In genomic region chr4:17490575-17491059, GRCh38 we compare ENCODE assay signal across 1 cellular context.
TF ChIP-seq lines count a peak whose summit lies in the region.

No MANE protein-coding gene starts in this region.

TF ChIP-seq in SK-N-SH treated with all-trans-retinoic acid at 6 μM for 48 hours, 23 proteins besides CTCF, POLR2A, EP300 and RAD21 (continued from another document):
- TF ChIP-seq POU6F1 (CRISPR knock-in tag; IDR thresholded peaks at IDR 0.05; ENCODE audit: borderline replicate concordance, low read depth): no peak
- peak; percentile 11; the same call in 1 of the 2 replicates for TF ChIP-seq PPARA (CRISPR knock-in tag; IDR thresholded peaks at IDR 0.05; ENCODE audit: borderline replicate concordance)
- TF ChIP-seq TOX (CRISPR knock-in tag; IDR thresholded peaks at IDR 0.05; ENCODE audit: borderline replicate concordance): no peak
- TF ChIP-seq, protein P1, sequence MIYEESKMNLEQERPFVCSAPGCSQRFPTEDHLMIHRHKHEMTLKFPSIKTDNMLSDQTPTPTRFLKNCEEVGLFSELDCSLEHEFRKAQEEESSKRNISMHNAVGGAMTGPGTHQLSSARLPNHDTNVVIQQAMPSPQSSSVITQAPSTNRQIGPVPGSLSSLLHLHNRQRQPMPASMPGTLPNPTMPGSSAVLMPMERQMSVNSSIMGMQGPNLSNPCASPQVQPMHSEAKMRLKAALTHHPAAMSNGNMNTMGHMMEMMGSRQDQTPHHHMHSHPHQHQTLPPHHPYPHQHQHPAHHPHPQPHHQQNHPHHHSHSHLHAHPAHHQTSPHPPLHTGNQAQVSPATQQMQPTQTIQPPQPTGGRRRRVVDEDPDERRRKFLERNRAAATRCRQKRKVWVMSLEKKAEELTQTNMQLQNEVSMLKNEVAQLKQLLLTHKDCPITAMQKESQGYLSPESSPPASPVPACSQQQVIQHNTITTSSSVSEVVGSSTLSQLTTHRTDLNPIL (CRISPR knock-in tag; IDR thresholded peaks at IDR 0.05; ENCODE audit: low read depth): peak; percentile 86
- TF ChIP-seq ZNF8 (CRISPR knock-in tag; IDR thresholded peaks at IDR 0.05): peak; percentile 74
